Comparison of ENCODE assay signal across 24 cellular contexts in the genomic region with DNA sequence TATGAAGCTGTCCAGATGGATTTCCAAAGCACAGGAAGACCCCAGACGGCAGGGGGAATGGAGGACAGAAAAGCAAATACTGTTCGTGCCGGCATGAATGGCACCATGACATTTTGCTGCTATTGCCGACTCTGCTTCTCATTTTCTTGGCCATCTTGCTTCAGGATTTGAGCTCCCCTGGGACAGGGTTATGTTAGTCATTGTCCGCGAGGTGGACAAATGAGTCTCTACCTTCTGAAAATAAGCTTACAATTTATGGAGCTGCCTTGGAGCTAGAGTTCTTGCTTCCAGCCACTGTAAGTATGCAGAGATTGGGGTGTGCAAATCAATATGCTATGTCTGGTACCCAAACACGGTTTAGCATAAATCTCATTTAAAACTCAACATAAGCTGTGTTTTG.
"Had no signal": no experiment of that assay in that cellular context is flagged by ENCODE, and none has a peak within 500 bp of the region (broad histone marks: within the 10 kb centered on the region; RNA-seq: fewer than 3 reads in every experiment).

No MANE protein-coding gene starts in this region.

- H3K9me3 Mint-ChIP-seq: activated naive CD4-positive, alpha-beta T cell treated with anti-CD3 and anti-CD28 coated beads for 36 hours; activated naive CD8-positive, alpha-beta T cell treated with anti-CD3 and anti-CD28 coated beads, Interleukin-2, amount 10 ng/mL, durations not matched to agents 7 days and 5 days; dendritic cell treated with granulocyte-macrophage colony-stimulating factor and Interleukin-4, amounts not matched to agents 40 ng/mL and 50 ng/mL, for 4 days; stimulated activated naive B cell treated with anti-CD40 and anti-IgM and Interleukin-4, amounts not matched to agents 10 μg/mL and 1 μg/mL and 100 μg/mL, for 72 hours had no signal

- H3K27ac ChIP-seq: testis had no signal

- H3K27ac Mint-ChIP-seq: activated naive CD4-positive, alpha-beta T cell treated with anti-CD3 and anti-CD28 coated beads for 36 hours; activated naive CD8-positive, alpha-beta T cell treated with anti-CD3 and anti-CD28 coated beads, Interleukin-2, amount 10 ng/mL, durations not matched to agents 7 days and 5 days; dendritic cell treated with granulocyte-macrophage colony-stimulating factor and Interleukin-4, amounts not matched to agents 40 ng/mL and 50 ng/mL, for 4 days; memory B cell; naive B cell; stimulated activated naive B cell treated with anti-CD40 and anti-IgM and Interleukin-4, amounts not matched to agents 10 μg/mL and 1 μg/mL and 100 μg/mL, for 72 hours; T-helper 17 cell; type B pancreatic cell had no signal

- H3K4me1 ChIP-seq: testis had no signal

- H3K36me3 Mint-ChIP-seq: activated naive CD8-positive, alpha-beta T cell treated with anti-CD3 and anti-CD28 coated beads, Interleukin-2, amount 10 ng/mL, durations not matched to agents 7 days and 5 days; memory B cell; naive B cell; stimulated activated naive B cell treated with anti-CD40 and anti-IgM and Interleukin-4, amounts not matched to agents 10 μg/mL and 1 μg/mL and 100 μg/mL, for 72 hours; type B pancreatic cell had no signal

- H3K4me3 Mint-ChIP-seq: activated naive CD4-positive, alpha-beta T cell treated with anti-CD3 and anti-CD28 coated beads for 36 hours; activated naive CD8-positive, alpha-beta T cell treated with anti-CD3 and anti-CD28 coated beads, Interleukin-2, amount 10 ng/mL, durations not matched to agents 7 days and 5 days; dendritic cell treated with granulocyte-macrophage colony-stimulating factor and Interleukin-4, amounts not matched to agents 40 ng/mL and 50 ng/mL, for 4 days; memory B cell; naive B cell; stimulated activated naive B cell treated with anti-CD40 and anti-IgM and Interleukin-4, amounts not matched to agents 10 μg/mL and 1 μg/mL and 100 μg/mL, for 72 hours; T-helper 17 cell; type B pancreatic cell had no signal

- H3K4me3 ChIP-seq: mucosa of descending colon, testis had no signal

- DNase-seq: activated CD4-positive, alpha-beta T cell treated with anti-CD3 and anti-CD28 coated beads for 4 hours; activated CD4-positive, alpha-beta T cell treated with anti-CD3 and anti-CD28 coated beads, Interleukin-2, amount 50 U/mL, for 48 hours; activated CD4-positive, CD25-positive, alpha-beta regulatory T cell; activated naive CD4-positive, alpha-beta T cell treated with anti-CD3 and anti-CD28 coated beads for 36 hours; activated naive CD8-positive, alpha-beta T cell treated with anti-CD3 and anti-CD28 coated beads, Interleukin-2, amount 10 ng/mL, durations not matched to agents 7 days and 5 days; activated T-cell treated with anti-CD3 and anti-CD28 coated beads, Interleukin-2, amount 50 U/mL, for 48 hours; effector CD4-positive, alpha-beta T cell; erythroblast; glutamatergic neuron; hippocampal formation; left ventricle myocardium superior; mucosa of descending colon; naive B cell; occipital lobe; stimulated activated CD4-positive, alpha-beta T cell treated with anti-CD3 and anti-CD28 coated beads, Interleukin-2, amount 100 ng/mL, for 48 hours; stimulated activated CD8-positive, alpha-beta memory T cell treated with anti-CD3 and anti-CD28 coated beads, Interleukin-4, amount 100 ng/mL, for 48 hours; stimulated activated naive B cell treated with anti-CD40 and anti-IgM and Interleukin-4, amounts not matched to agents 10 μg/mL and 1 μg/mL and 100 μg/mL, for 72 hours; SW 1271; T-helper 17 cell had no signal

- H3K27me3 ChIP-seq: testis had no signal

- H3K9me3 ChIP-seq: mucosa of descending colon, testis had no signal

- H3K4me1 Mint-ChIP-seq: activated naive CD8-positive, alpha-beta T cell treated with anti-CD3 and anti-CD28 coated beads, Interleukin-2, amount 10 ng/mL, durations not matched to agents 7 days and 5 days; memory B cell; naive B cell; stimulated activated naive B cell treated with anti-CD40 and anti-IgM and Interleukin-4, amounts not matched to agents 10 μg/mL and 1 μg/mL and 100 μg/mL, for 72 hours; T-helper 17 cell had no signal

- H3K27me3 Mint-ChIP-seq: activated naive CD8-positive, alpha-beta T cell treated with anti-CD3 and anti-CD28 coated beads, Interleukin-2, amount 10 ng/mL, durations not matched to agents 7 days and 5 days had no signal

- ATAC-seq: left ventricle myocardium superior; mucosa of descending colon; sciatic nerve; stimulated activated naive B cell treated with anti-CD40 and anti-IgM and Interleukin-4, amounts not matched to agents 10 μg/mL and 1 μg/mL and 100 μg/mL, for 72 hours; T-helper 17 cell had no signal
